ENCODE assay signal across 9 cellular contexts in the genomic region with DNA sequence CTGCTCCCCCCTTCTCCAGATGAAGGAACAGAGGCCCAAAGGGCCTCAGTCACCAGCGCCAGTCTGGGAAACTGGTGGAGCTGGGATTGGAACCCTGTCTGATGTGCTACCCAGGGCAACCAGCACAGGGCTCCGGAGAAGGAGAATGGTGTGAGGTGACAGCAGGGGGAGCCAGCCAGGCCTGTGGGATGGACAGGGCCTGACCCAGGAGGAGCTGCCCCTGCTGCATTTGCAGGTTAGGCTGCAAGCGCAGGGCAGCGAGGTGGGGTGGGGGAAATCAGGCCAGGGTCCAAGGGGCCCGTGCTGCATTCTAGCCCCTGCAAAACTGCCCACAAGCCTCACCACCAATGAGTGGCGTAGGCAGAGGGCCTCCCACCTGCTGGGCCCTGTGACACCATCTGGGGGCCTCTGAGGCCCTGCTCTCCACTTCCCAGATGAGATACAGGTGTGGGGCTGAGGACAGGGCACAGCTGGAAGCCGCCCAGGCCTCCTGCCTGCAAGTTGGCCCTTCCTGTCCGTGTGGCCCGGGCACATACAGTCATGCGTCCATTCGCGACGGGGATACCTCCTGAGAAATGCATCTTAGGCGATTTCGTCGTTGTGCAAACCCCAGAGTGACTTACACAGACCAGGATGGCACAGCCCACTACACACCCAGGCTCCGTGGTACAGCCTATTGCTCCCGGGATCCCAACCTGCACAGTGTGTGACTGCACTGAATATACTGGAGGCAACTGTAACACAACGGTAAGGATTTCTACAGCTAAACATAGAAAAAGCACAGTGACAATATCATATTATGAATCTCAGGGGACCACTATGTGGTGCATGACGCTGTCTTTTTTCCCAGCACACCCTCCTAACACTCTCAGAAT. TPM values are rescaled to one million over a fixed set of nuclear protein-coding genes. Genes with fewer than 3 reads are reported as not detected.
DNase-seq lines count a peak whose midpoint lies in the region; ATAC-seq and TF ChIP-seq lines count a peak whose summit lies in the region.
"Had no signal": no experiment of that assay in that cellular context is flagged by ENCODE, and none has a peak within 500 bp of the region (broad histone marks: within the 10 kb centered on the region; RNA-seq: fewer than 3 reads in every experiment).

No MANE protein-coding gene starts in this region.

- H3K27me3 ChIP-seq in Loucy (ENCODE audit: insufficient read depth, low read length, poor library complexity, severe bottlenecking), result no peaks in the 10 kb centered on the region
- H3K27me3 ChIP-seq in osteoblast (ENCODE audit: insufficient read depth, low read length), result no peaks in the 10 kb centered on the region
- H3K27me3 ChIP-seq: breast epithelium had no signal

- H3K4me1 ChIP-seq in Loucy (ENCODE audit: insufficient read depth, low read length, poor library complexity, severe bottlenecking) (peaks cover 7% of the 10 kb centered on the region), osteoblast (ENCODE audit: insufficient read depth, low read length) (no peaks in the 10 kb centered on the region)

- H3K27ac ChIP-seq in coronary artery (no peak overlapping the region), osteoblast (ENCODE audit: low read depth, low read length) (no peak overlapping the region)
- H3K27ac ChIP-seq: breast epithelium had no signal

- TF ChIP-seq CTCF in GM13976 (IDR thresholded peaks at IDR 0.05; ENCODE audit: borderline replicate concordance, control extremely low read depth, extremely low read depth, insufficient read depth, missing control alignments) (peak; percentile 8), Loucy (conservative IDR thresholded peaks at IDR 0.05; ENCODE audit: low read length) (peak; percentile 51), coronary artery (IDR thresholded peaks at IDR 0.05) (no peak), osteoblast (IDR thresholded peaks at IDR 0.05; ENCODE audit: extremely low read depth, low read depth, low read length) (peak; percentile 18)

- no peak overlapping the region for H3K9ac ChIP-seq in Loucy (ENCODE audit: low read depth, low read length, poor library complexity, severe bottlenecking)

- H3K4me2 ChIP-seq in Loucy (ENCODE audit: low read depth, low read length, poor library complexity, severe bottlenecking) (no peak overlapping the region), osteoblast (ENCODE audit: insufficient read depth, low read length) (no peak overlapping the region)

- ATAC-seq in GM21529 (IDR thresholded peaks at IDR 0.05; ENCODE audit: unreplicated experiment), result no peak

- H4K20me1 ChIP-seq in Loucy (ENCODE audit: insufficient read depth, low read length, poor library complexity, severe bottlenecking) (no peaks in the 10 kb centered on the region), osteoblast (ENCODE audit: insufficient read depth, low read length) (no peaks in the 10 kb centered on the region)

- H3K9me3 ChIP-seq in Loucy (ENCODE audit: insufficient read depth, low read depth, low read length), result no peaks in the 10 kb centered on the region
- H3K9me3 ChIP-seq in osteoblast (ENCODE audit: low read depth, low read length), result no peaks in the 10 kb centered on the region
- H3K9me3 ChIP-seq: breast epithelium had no signal

- in situ Hi-C loops in GM13976 (cut with MboI; ENCODE audit: low sequenced_read_pairs, unreplicated experiment), result no loop called here

- no peaks in the 10 kb centered on the region for H3K9me2 ChIP-seq in Loucy (replicated peaks; ENCODE audit: low read depth, low read length)

- DNase-seq in GM13976 (ENCODE audit: low spot score) (no peak), coronary artery (ENCODE audit: low spot score) (peak; percentile 59), osteoblast (ENCODE audit: insufficient read length, low spot score, missing footprints) (peak; percentile 4), NCI-H146 treated with DMSO at 0.1 percent for 48 hours (lab: John Stamatoyannopoulos, UW; ENCODE audit: unreplicated experiment) (no peak), kidney tubule cell (ENCODE audit: low spot score) (no peak)
- DNase-seq in NK-92 treated with Interleukin-12 subunit alpha and Interleukin-12 subunit beta, amount 100 ng/mL, for 24 hours (lab: John Stamatoyannopoulos, UW), result no peak

- no peaks in the 10 kb centered on the region for H3K36me3 ChIP-seq in Loucy (ENCODE audit: insufficient read depth, low read length)
- no peaks in the 10 kb centered on the region for H3K36me3 ChIP-seq in osteoblast (ENCODE audit: insufficient read depth, low read length)
- H3K36me3 ChIP-seq: breast epithelium had no signal

- no peaks in the 10 kb centered on the region for H3F3A ChIP-seq in Loucy (ENCODE audit: low read depth)

- H3K79me2 ChIP-seq in Loucy (ENCODE audit: insufficient read depth, low read length) (no peaks in the 10 kb centered on the region), osteoblast (ENCODE audit: insufficient read depth, low read length) (no peaks in the 10 kb centered on the region)

- H2AFZ ChIP-seq in Loucy (ENCODE audit: low read length) (no peak overlapping the region), osteoblast (ENCODE audit: low read length) (no peak overlapping the region)

- H3K4me3 ChIP-seq in Loucy (ENCODE audit: low read length, poor library complexity, severe bottlenecking) (no peak overlapping the region), coronary artery (no peak overlapping the region), osteoblast (ENCODE audit: insufficient read depth, low read length) (no peak overlapping the region)
- H3K4me3 ChIP-seq: breast epithelium had no signal

RNA-seq across cellular contexts. Expression of a gene that starts 45.2 kb away (rescaled TPM):
- total RNA-seq in osteoblast, result 1.1 TPM in 1 of 2 replicates, not detected in the other

Comparison
In these comparisons a context has a peak if more than half of its experiments do, and no peak if none do; other contexts are left out.
1. DNase-seq: peak in coronary artery (single experiment) and osteoblast (single experiment); none in GM13976 (single experiment), NK-92 treated with Interleukin-12 subunit alpha and Interleukin-12 subunit beta, amount 100 ng/mL, for 24 hours (single experiment), NCI-H146 treated with DMSO at 0.1 percent for 48 hours (single experiment) and kidney tubule cell (single experiment).